8 cellular contexts compared by ENCODE assay signal in the genomic region with DNA sequence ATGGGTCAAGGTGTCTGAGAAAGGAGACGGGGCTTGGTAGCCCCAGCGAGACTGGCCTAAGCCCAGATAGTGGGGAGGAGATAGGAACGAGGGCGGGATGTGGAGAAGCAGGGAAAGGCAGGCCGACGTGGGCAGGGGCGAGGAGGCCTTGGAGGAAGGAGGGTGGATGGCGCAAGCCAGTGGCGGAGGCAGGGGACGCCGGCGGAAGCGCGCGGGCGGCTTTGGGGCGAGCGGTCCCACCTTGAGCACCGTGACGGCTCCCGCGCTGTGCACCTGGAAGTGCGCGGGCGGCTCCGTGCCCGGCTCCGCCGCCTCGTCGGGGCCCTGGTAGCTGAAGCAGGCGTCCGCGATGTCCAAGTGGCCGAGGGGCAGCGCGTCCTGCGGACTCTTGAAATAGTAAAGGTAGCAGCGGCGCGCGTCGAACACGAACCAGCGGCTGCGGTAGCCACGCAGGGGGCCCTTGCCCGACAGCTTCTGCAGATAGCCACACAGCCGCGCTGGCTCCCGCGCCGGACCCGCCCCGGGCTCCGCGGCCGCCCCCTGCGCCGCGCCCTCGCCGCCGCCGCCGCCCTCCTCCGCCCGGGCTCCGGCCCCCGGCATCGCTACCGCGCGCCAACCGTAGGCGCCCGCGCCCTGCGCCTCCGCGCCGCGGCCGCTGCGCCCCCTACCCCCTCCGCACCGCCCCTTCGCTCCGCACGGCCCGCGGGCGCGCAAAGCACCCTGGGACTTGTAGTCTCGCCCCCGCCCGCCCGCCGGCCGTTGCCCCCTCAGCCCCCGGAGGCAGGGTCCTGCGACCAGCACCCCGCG. TPM values are rescaled to one million over a fixed set of nuclear protein-coding genes. Genes with fewer than 3 reads are reported as not detected.
DNase-seq lines count a peak whose midpoint lies in the region; ATAC-seq and TF ChIP-seq lines count a peak whose summit lies in the region.

A gene (minus strand): TSS at position 659 of the 807 bp plus-strand sequence. CDS start 59 bp downstream, at position 600.

- peak within 1 kb of the TSS; percentile 79 for H3K23ac ChIP-seq in IMR-90 (ENCODE audit: low read depth, low read length)

- H3K27ac Mint-ChIP-seq in Calu3 (ENCODE audit: unreplicated experiment) = peak within 1 kb of the TSS; percentile 38

- peak within 1 kb of the TSS; percentile 90 for H3K4ac ChIP-seq in IMR-90 (ENCODE audit: low read depth, low read length)

- H3K79me1 ChIP-seq in IMR-90 (ENCODE audit: low read depth in 1 of 2, low read length in 2 of 2) = peaks cover 10 to 33% of the 10 kb centered on the region in 2 experiments

- in situ Hi-C loops in IMR-90 (cut with MboI; ENCODE audit: low sequenced_read_pairs) = no loop called here

- no peaks in the 10 kb centered on the region for H3K27me3 ChIP-seq in IMR-90 (ENCODE audit: control insufficient read depth, insufficient read depth, low read length)
- H3K27me3 ChIP-seq in left ventricle myocardium inferior (ENCODE audit: low read depth) = no peaks in the 10 kb centered on the region
- no peaks in the 10 kb centered on the region for H3K27me3 ChIP-seq in aorta (ENCODE audit: control insufficient read depth in 1 of 2, insufficient read depth in 2 of 2, low read length in 1 of 2)

- H3K9ac ChIP-seq in IMR-90 (ENCODE audit: low read depth, low read length) = peak within 1 kb of the TSS; percentile 92

- no peaks in the 10 kb centered on the region for H3K27me3 Mint-ChIP-seq in Calu3 (ENCODE audit: unreplicated experiment)

- H2AFZ ChIP-seq in IMR-90 (replicated peaks; ENCODE audit: low read length, poor library complexity) = peak within 1 kb of the TSS; percentile 95

- H2BK20ac ChIP-seq in IMR-90 (ENCODE audit: low read depth, low read length) = peak within 1 kb of the TSS; percentile 73; the same call in 1 of the 2 replicates

- H3K4me3 ChIP-seq in IMR-90 (ENCODE audit: insufficient read depth, low read depth, low read length) (peak within 1 kb of the TSS; percentile 77), left ventricle myocardium inferior (peak within 1 kb of the TSS; percentile 94), aorta (ENCODE audit: low read length in 2 of 2) (peak within 1 kb of the TSS; percentile 82 to 91)

- H4K20me1 ChIP-seq in IMR-90 (ENCODE audit: insufficient read depth, low read length) = peaks cover 12% of the 10 kb centered on the region

- TF ChIP-seq RAD21 in IMR-90 (IDR thresholded peaks at IDR 0.05; ENCODE audit: low read length) = no peak

- H3K27ac ChIP-seq in IMR-90 (ENCODE audit: insufficient read depth, low read length) (peak within 1 kb of the TSS; percentile 97), adipose tissue (ENCODE audit: low read depth, low read length) (no peak within 1 kb of the TSS), left ventricle myocardium inferior (replicated peaks) (peak within 1 kb of the TSS; percentile 95), aorta (ENCODE audit: low read depth in 1 of 2, low read length in 2 of 2) (peak within 1 kb of the TSS in 1 of 2 donors; percentile 73)

- H3K18ac ChIP-seq in IMR-90 (ENCODE audit: low read depth, low read length) = peak within 1 kb of the TSS; percentile 75

- H3K36me3 ChIP-seq in IMR-90 (ENCODE audit: control insufficient read depth, insufficient read depth, low read length) = peaks cover 2% of the 10 kb centered on the region
- H3K36me3 ChIP-seq in left ventricle myocardium inferior = no peaks in the 10 kb centered on the region
- no peaks in the 10 kb centered on the region for H3K36me3 ChIP-seq in aorta (ENCODE audit: control insufficient read depth in 1 of 2, insufficient read depth in 2 of 2, low read length in 1 of 2)

- H2AK9ac ChIP-seq in IMR-90 (replicated peaks; ENCODE audit: low read depth, low read length, poor library complexity) = peak within 1 kb of the TSS; percentile 94

- peak within 1 kb of the TSS; percentile 80 for H4K5ac ChIP-seq in IMR-90 (ENCODE audit: low read depth, low read length)

- H3K4me1 Mint-ChIP-seq in Calu3 (ENCODE audit: low read depth, unreplicated experiment) = peaks cover 29% of the 10 kb centered on the region

- dilution Hi-C loops in IMR-90 (cut with HindIII; ENCODE audit: low sequenced_read_pairs, unreplicated experiment) = no loop called here

- H2BK120ac ChIP-seq in IMR-90 (ENCODE audit: low read depth, low read length) = peak within 1 kb of the TSS; percentile 83

- H2AK5ac ChIP-seq in IMR-90 (ENCODE audit: low read depth, low read length) = peak within 1 kb of the TSS; percentile 98

- peak within 1 kb of the TSS; percentile 72 for H4K91ac ChIP-seq in IMR-90 (ENCODE audit: insufficient read depth, low read depth, low read length)

- TF ChIP-seq CTCF in Calu3 (IDR thresholded peaks at IDR 0.05; ENCODE audit: unreplicated experiment) = no peak
- TF ChIP-seq CTCF in IMR-90 (conservative IDR thresholded peaks at IDR 0.05; ENCODE audit: low read depth, low read length) = 0 out of 2 replicates have a peak, but pooled peaks have one; percentile 8
- TF ChIP-seq CTCF in left ventricle myocardium inferior (IDR thresholded peaks at IDR 0.05; ENCODE audit: borderline replicate concordance) = peak; percentile 6

- peak within 1 kb of the TSS; percentile 100 for H3K4me2 ChIP-seq in IMR-90 (ENCODE audit: low read depth, low read length)

- BruUV-seq in Calu3 (replicated peaks; lab: Mats Ljungman, UMichigan) (no TSS peak), IMR-90 (replicated peaks; lab: Mats Ljungman, UMichigan) (no TSS peak)

- peak within 1 kb of the TSS; percentile 57; the same call in 1 of the 2 replicates for H3K56ac ChIP-seq in IMR-90 (ENCODE audit: extremely low read depth, insufficient read depth, low read length)

- 0% methylated on average over 48 of the region's 104 CpGs; no CpG with 5 or more reads in 1 of the 2 experiments for WGBS in IMR-90 (ENCODE audit: extremely low coverage in 2 of 2, insufficient read length in 1 of 2), 2 experiments
- WGBS in adipose tissue, 3 donors = 0 to 1% (median 0%) methylated on average over 48 to 101 of the region's 104 CpGs
- 1% methylated on average over 66 to 104 of the region's 104 CpGs for WGBS in aorta, 2 donors

- POLR2A ChIA-PET in IMR-90 (lab: Charles Lee; ENCODE audit: unreplicated experiment) = no interaction called here

- H3K4me3 Mint-ChIP-seq in Calu3 (ENCODE audit: low read depth, unreplicated experiment) = peak within 1 kb of the TSS; percentile 85

- peaks cover 32% of the 10 kb centered on the region for H3K36me3 Mint-ChIP-seq in Calu3 (ENCODE audit: insufficient read depth, unreplicated experiment)

- H3K9me1 ChIP-seq in IMR-90 (ENCODE audit: insufficient read depth, low read length) = peaks cover 18% of the 10 kb centered on the region

- no peaks in the 10 kb centered on the region for H3K9me3 Mint-ChIP-seq in Calu3 (ENCODE audit: low read depth, unreplicated experiment)

- CTCF ChIA-PET in Calu3 (lab: Charles Lee) = interaction anchor here (0.6 kb wide), 1 partner anchor 20 kb away, joined by 3 read pairs; no protein-coding TSS in a partner anchor
- CTCF ChIA-PET in IMR-90 (lab: Yijun Ruan, JAX) = no interaction called here

- intact Hi-C loops in Calu3 (cut with micrococcal nuclease; ENCODE audit: unreplicated experiment) (no loop called here), IMR-90 (cut with micrococcal nuclease) (no loop called here), left ventricle myocardium inferior (cut with micrococcal nuclease) (no loop called here), aorta (cut with DNase I) (loop anchor here (5.0 kb wide), 3 partner anchors 70 to 85 kb away; no protein-coding TSS in a partner anchor)

- ATAC-seq in GM21381 (IDR thresholded peaks at IDR 0.05; ENCODE audit: unreplicated experiment) = peak; percentile 72
- peak; percentile 69 for ATAC-seq in IMR-90 (ENCODE audit: low read depth)
- peak; percentile 82 for ATAC-seq in aorta (ENCODE audit: low FRiP score)

- peak within 1 kb of the TSS; percentile 91; the same call in 2 of the 3 replicates for H2BK15ac ChIP-seq in IMR-90 (ENCODE audit: low read depth, low read length)

- H4K8ac ChIP-seq in IMR-90 (ENCODE audit: low read depth in 2 of 2, low read length in 2 of 2) = peak within 1 kb of the TSS; percentile 79 to 91; a peak in 3 of 4 replicates

- peak within 1 kb of the TSS; percentile 96 for H3K14ac ChIP-seq in IMR-90 (replicated peaks; ENCODE audit: low read depth, low read length)

- DNase-seq in Calu3 = peak; percentile 75
- peak; percentile 48 for DNase-seq in IMR-90
- DNase-seq in T follicular helper cell (ENCODE audit: low read depth) = peak; percentile 63
- DNase-seq in left ventricle myocardium inferior = peak; percentile 72
- no peak for DNase-seq in pulmonary artery endothelial cell (ENCODE audit: low read depth, low spot score)
- DNase-seq in aorta = peak; percentile 80 to 91

- H3K9me3 ChIP-seq in IMR-90 (ENCODE audit: control insufficient read depth, insufficient read depth, low read length) (no peaks in the 10 kb centered on the region), left ventricle myocardium inferior (replicated peaks) (no peaks in the 10 kb centered on the region), aorta (ENCODE audit: control insufficient read depth, low read length) (no peaks in the 10 kb centered on the region)

- peaks cover 11% of the 10 kb centered on the region for H3K4me1 ChIP-seq in IMR-90 (ENCODE audit: control insufficient read depth, insufficient read depth, low read length)
- H3K4me1 ChIP-seq in left ventricle myocardium inferior = peaks cover 53% of the 10 kb centered on the region
- no peaks in the 10 kb centered on the region for H3K4me1 ChIP-seq in aorta (ENCODE audit: control insufficient read depth in 1 of 2, insufficient read depth in 2 of 2, low read length in 2 of 2)

- TF ChIP-seq POLR2A in IMR-90 (IDR thresholded peaks at IDR 0.05; ENCODE audit: low read depth, low read length) = no peak; the same call in 1 of the 2 replicates

- H2BK5ac ChIP-seq in IMR-90 (ENCODE audit: low read depth, low read length, poor library complexity, severe bottlenecking) = peak within 1 kb of the TSS; percentile 71

RNA-seq across cellular contexts. Expression of the gene that starts here (rescaled TPM):
- total RNA-seq in Calu3 (2022) (50.0 and 52.8 TPM in 2 replicates), IMR-90 (2012; rRNA removed) (17.7 and 17.8 TPM in 2 replicates), left ventricle myocardium inferior (11.7 TPM), pulmonary artery endothelial cell (25.7 and 30.9 TPM in 2 replicates), aorta (100 to 1,000 TPM in 1 of 2 donors, 10 to 100 TPM in 1; 49.0 to 109 TPM)
- polyA plus RNA-seq in IMR-90 (2012; rRNA removed) (22.8 and 28.3 TPM in 2 replicates), adipose tissue (10 to 100 TPM; 19.0 to 47.3 (median 24.4) TPM), aorta (10 to 100 TPM in 1 of 2 donors, 1 to 10 TPM in 1; 9.8 to 57.5 TPM)
- polyA plus RNA-seq in IMR-90 (2012; cell fraction: cytosol; rRNA removed) = 13.0 and 22.1 TPM in 2 replicates
- polyA plus RNA-seq in IMR-90 (2012; cell fraction: nucleus; rRNA removed; ENCODE audit: low replicate concordance) = 84.5 and 160 TPM in 2 replicates

Comparison
In these comparisons a context has a peak if more than half of its experiments do, and no peak if none do; other contexts are left out.
1. intact Hi-C loops: an anchor here in aorta (5.0 kb wide); none called in Calu3, IMR-90 and left ventricle myocardium inferior.